8 cellular contexts compared by ENCODE assay signal in the genomic region with DNA sequence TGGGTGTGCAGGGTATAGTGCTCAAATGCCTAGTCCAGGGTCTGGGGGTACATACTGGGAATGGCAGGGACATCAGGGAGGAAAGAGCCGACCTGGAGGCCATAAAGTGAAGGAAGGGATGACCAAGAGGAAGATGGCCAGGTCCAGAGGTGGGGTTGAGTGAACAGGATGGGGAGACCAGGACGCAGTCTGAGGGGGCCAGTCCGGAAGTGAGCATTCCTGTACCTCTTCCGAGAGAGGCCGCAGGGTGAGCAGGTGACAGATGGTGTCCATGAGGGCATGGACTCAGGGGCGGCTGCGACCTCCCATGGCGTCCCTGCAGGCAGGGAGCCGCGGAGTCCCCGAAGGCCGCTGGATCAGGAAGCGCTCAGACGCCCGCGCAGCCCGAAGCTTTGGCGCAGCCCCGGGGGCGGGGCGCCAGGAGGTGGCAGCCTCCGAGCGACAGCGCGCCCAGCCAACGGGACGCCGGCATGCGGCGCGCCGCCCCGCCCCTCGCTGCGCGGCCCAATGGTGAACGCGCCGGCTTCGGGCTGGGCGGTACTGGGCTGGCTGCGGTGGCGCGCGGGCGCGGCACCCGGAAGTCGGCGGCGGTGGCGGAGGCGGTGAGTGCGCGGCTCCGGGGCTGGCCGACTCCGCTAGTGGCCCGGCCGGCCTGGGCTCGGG. TPM values are rescaled to one million over a fixed set of nuclear protein-coding genes. Genes with fewer than 3 reads are reported as not detected.
DNase-seq lines count a peak whose midpoint lies in the region; TF ChIP-seq lines count a peak whose summit lies in the region.

A gene with protein sequence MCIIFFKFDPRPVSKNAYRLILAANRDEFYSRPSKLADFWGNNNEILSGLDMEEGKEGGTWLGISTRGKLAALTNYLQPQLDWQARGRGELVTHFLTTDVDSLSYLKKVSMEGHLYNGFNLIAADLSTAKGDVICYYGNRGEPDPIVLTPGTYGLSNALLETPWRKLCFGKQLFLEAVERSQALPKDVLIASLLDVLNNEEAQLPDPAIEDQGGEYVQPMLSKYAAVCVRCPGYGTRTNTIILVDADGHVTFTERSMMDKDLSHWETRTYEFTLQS (plus strand): TSS at position 578 of the 663 bp plus-strand sequence. CDS start 15,689 bp downstream, outside the sequence.

- H3K4me3 ChIP-seq in LNCaP clone FGC (ENCODE audit: low read depth, low read length) (peak within 1 kb of the TSS; percentile 89), fibroblast of the aortic adventitia (ENCODE audit: low read depth, low read length) (peak within 1 kb of the TSS; percentile 95)

- TF ChIP-seq POLR2A in Raji (IDR thresholded peaks at IDR 0.05; ENCODE audit: insufficient read depth, low read depth, low read length): peak; percentile 89

- peaks cover 48% of the 10 kb centered on the region for H3K27me3 Mint-ChIP-seq in nephron progenitor cell (ENCODE audit: low read depth, poor library complexity)
- H3K27me3 Mint-ChIP-seq in stimulated activated naive CD8-positive, alpha-beta T cell treated with anti-CD3 and anti-CD28 coated beads, Interleukin-15, Interleukin-2, amounts not matched to agents 100 ng/mL and 50 ng/mL, for 24 hours: peaks cover 7% of the 10 kb centered on the region

- H3K27ac Mint-ChIP-seq in nephron progenitor cell: peak within 1 kb of the TSS; percentile 77
- peak within 1 kb of the TSS; percentile 86 for H3K27ac Mint-ChIP-seq in stimulated activated naive CD8-positive, alpha-beta T cell treated with anti-CD3 and anti-CD28 coated beads, Interleukin-15, Interleukin-2, amounts not matched to agents 100 ng/mL and 50 ng/mL, for 24 hours

- TF ChIP-seq CTCF in LNCaP clone FGC (IDR thresholded peaks at IDR 0.05; ENCODE audit: control insufficient read depth, extremely low read depth, insufficient read depth) (no peak), fibroblast of the aortic adventitia (IDR thresholded peaks at IDR 0.05; ENCODE audit: insufficient read depth, low read length) (no peak), nephron progenitor cell (IDR thresholded peaks at IDR 0.05) (no peak)

- peak; percentile 58 for DNase-seq in DMS79 treated with DMSO at 0.1 percent for 48 hours (lab: John Stamatoyannopoulos, UW)
- DNase-seq in GOT3 (lab: John Stamatoyannopoulos, UW): peak; percentile 77
- peak; percentile 42 for DNase-seq in LNCaP clone FGC (ENCODE audit: low read depth)
- DNase-seq in activated T-helper 9 cell treated with anti-CD3 and anti-CD28 coated beads, Interleukin-2, amount 50 U/mL, for 16 hours (ENCODE audit: low read depth): peak; percentile 89
- DNase-seq in fibroblast of the aortic adventitia (ENCODE audit: low read depth): peak; percentile 82
- DNase-seq in nephron progenitor cell: peak; percentile 96

- no peaks in the 10 kb centered on the region for H3K36me3 Mint-ChIP-seq in nephron progenitor cell (ENCODE audit: low read depth)
- peaks cover 4% of the 10 kb centered on the region for H3K36me3 Mint-ChIP-seq in stimulated activated naive CD8-positive, alpha-beta T cell treated with anti-CD3 and anti-CD28 coated beads, Interleukin-15, Interleukin-2, amounts not matched to agents 100 ng/mL and 50 ng/mL, for 24 hours (ENCODE audit: low read depth)

- peaks cover 14% of the 10 kb centered on the region for H3K4me1 Mint-ChIP-seq in nephron progenitor cell
- H3K4me1 Mint-ChIP-seq in stimulated activated naive CD8-positive, alpha-beta T cell treated with anti-CD3 and anti-CD28 coated beads, Interleukin-15, Interleukin-2, amounts not matched to agents 100 ng/mL and 50 ng/mL, for 24 hours (ENCODE audit: low read depth): peaks cover 36% of the 10 kb centered on the region

- no peaks in the 10 kb centered on the region for H3K9me3 Mint-ChIP-seq in nephron progenitor cell
- H3K9me3 Mint-ChIP-seq in stimulated activated naive CD8-positive, alpha-beta T cell treated with anti-CD3 and anti-CD28 coated beads, Interleukin-15, Interleukin-2, amounts not matched to agents 100 ng/mL and 50 ng/mL, for 24 hours: no peaks in the 10 kb centered on the region

- H3K4me3 Mint-ChIP-seq in nephron progenitor cell: peak within 1 kb of the TSS; percentile 82
- peak within 1 kb of the TSS; percentile 89 for H3K4me3 Mint-ChIP-seq in stimulated activated naive CD8-positive, alpha-beta T cell treated with anti-CD3 and anti-CD28 coated beads, Interleukin-15, Interleukin-2, amounts not matched to agents 100 ng/mL and 50 ng/mL, for 24 hours

RNA-seq across cellular contexts. Expression of the gene that starts here (rescaled TPM):
- 25.7 and 41.7 TPM in 2 replicates for total RNA-seq in fibroblast of the aortic adventitia (ENCODE audit: low replicate concordance)

Comparison
In these comparisons a context has a peak if more than half of its experiments do, and no peak if none do; other contexts are left out.
1. Peak in every context shown above with its lines: DNase-seq and H3K4me3 ChIP-seq.
2. DNase-seq: peak in every context shown above with its lines; median percentile 96 in nephron progenitor cell; 89 in activated T-helper 9 cell treated with anti-CD3 and anti-CD28 coated beads, Interleukin-2, amount 50 U/mL, for 16 hours; 82 in fibroblast of the aortic adventitia; 77 in GOT3; 58 in DMS79 treated with DMSO at 0.1 percent for 48 hours; 42 in LNCaP clone FGC.